ENCODE assay signal across 8 cellular contexts in genomic region chr10:43396061-43396927, GRCh38. TPM values are rescaled to one million over a fixed set of nuclear protein-coding genes. Genes with fewer than 3 reads are reported as not detected.
DNase-seq lines count a peak whose midpoint lies in the region; ATAC-seq and TF ChIP-seq lines count a peak whose summit lies in the region.

No MANE protein-coding gene starts in this region.

- intact Hi-C loops in posterior vena cava (cut with DNase I) = no loop called here

- no peaks in the 10 kb centered on the region for H3K9me3 Mint-ChIP-seq in T-cell

- CTCF ChIA-PET in T-cell (lab: Charles Lee) = interaction anchor here (0.6 to 1.3 kb wide), 5 partner anchors 11 to 177 kb away, joined by 3 to 5 read pairs (median 3); partner anchors contain the start of gene HNRNPF (in 1 of the 2)

- no peak for TF ChIP-seq CTCF in right atrium auricular region (IDR thresholded peaks at IDR 0.05)

- H3K27me3 ChIP-seq in right atrium auricular region = no peaks in the 10 kb centered on the region

- DNase-seq in DMS79 treated with DMSO at 0.1 percent for 48 hours (lab: John Stamatoyannopoulos, UW) (peak; percentile 30), KBM-7 (peak; percentile 62), T-cell (peak; percentile 36 to 69 (median 53)), right atrium auricular region (ENCODE audit: low spot score) (no peak), posterior vena cava (ENCODE audit: low spot score) (peak; percentile 94), superior temporal gyrus (ENCODE audit: extremely low spot score) (no peak)

- in situ Hi-C loops in KBM-7 (cut with MboI; ENCODE audit: low pct_unique_long_range_greater_than_20kb, low sequenced_read_pairs) = no loop called here

- POLR2A ChIA-PET in T-cell (lab: Charles Lee) = interaction anchor here in 1 of 2 donors (0.6 to 1.6 kb wide), 4 partner anchors 11 to 231 kb away, joined by 3 to 11 read pairs (median 10); no protein-coding TSS in a partner anchor

- peaks cover 80 to 91% (median 85%) of the 10 kb centered on the region in 3 donors for H3K4me1 Mint-ChIP-seq in T-cell

- H3K36me3 Mint-ChIP-seq in T-cell = peaks cover 36% of the 10 kb centered on the region

- peaks cover 38% of the 10 kb centered on the region for H3K36me3 ChIP-seq in right atrium auricular region

- H3K27ac ChIP-seq in angular gyrus (ENCODE audit: low read depth, low read length) (peak overlapping the region; percentile 85), right atrium auricular region (peak overlapping the region; percentile 99 to 100)

- peaks cover 0 to 39% of the 10 kb centered on the region in 2 donors for H3K4me1 ChIP-seq in right atrium auricular region

- no peaks in the 10 kb centered on the region for H3K9me3 ChIP-seq in right atrium auricular region

- peak overlapping the region; percentile 78 to 80 for H3K4me3 ChIP-seq in right atrium auricular region

- peak overlapping the region; percentile 85 to 97 (median 86) for H3K4me3 Mint-ChIP-seq in T-cell

- H3K27ac Mint-ChIP-seq in T-cell = peak overlapping the region; percentile 76 to 94

- peak; percentile 44 for ATAC-seq in GM21786 (IDR thresholded peaks at IDR 0.05; ENCODE audit: unreplicated experiment)
- peak; percentile 58 to 73 (median 70) for ATAC-seq in T-cell (replicated peaks in 1 of 4)

- H3K27me3 Mint-ChIP-seq in T-cell = no peaks in the 10 kb centered on the region

RNA-seq across cellular contexts. Expression of gene HNRNPF, which starts 12.7 kb away (rescaled TPM):
- total RNA-seq in T-cell = 100 to 1,000 TPM; 124 to 224 (median 206) TPM
- 10 to 100 TPM; 57.8 to 78.7 TPM for total RNA-seq in right atrium auricular region
- 100 to 1,000 TPM; 109 to 112 TPM for total RNA-seq in posterior vena cava

RNA-seq across cellular contexts. Expression of gene FXYD4, which starts 24.9 kb away (rescaled TPM):
- total RNA-seq in T-cell (not detected), right atrium auricular region (not detected), posterior vena cava (not detected)

RNA-seq across cellular contexts. Expression of gene ZNF487, which starts 40.6 kb away (rescaled TPM):
- 1 to 10 TPM; 3.2 to 8.5 (median 5.2) TPM for total RNA-seq in T-cell
- total RNA-seq in right atrium auricular region = 1 to 10 TPM; 3.9 to 4.9 TPM
- total RNA-seq in posterior vena cava = 1 to 10 TPM; 4.8 to 6.5 TPM

Comparison
In these comparisons a context has a peak if more than half of its experiments do, and no peak if none do; other contexts are left out.
1. DNase-seq: peak in DMS79 treated with DMSO at 0.1 percent for 48 hours (single experiment), KBM-7 (single experiment), T-cell (34 of 34) and posterior vena cava (single experiment); none in right atrium auricular region (single experiment) and superior temporal gyrus (single experiment).